ENCODE assay signal across 1 cellular context in the genomic region with DNA sequence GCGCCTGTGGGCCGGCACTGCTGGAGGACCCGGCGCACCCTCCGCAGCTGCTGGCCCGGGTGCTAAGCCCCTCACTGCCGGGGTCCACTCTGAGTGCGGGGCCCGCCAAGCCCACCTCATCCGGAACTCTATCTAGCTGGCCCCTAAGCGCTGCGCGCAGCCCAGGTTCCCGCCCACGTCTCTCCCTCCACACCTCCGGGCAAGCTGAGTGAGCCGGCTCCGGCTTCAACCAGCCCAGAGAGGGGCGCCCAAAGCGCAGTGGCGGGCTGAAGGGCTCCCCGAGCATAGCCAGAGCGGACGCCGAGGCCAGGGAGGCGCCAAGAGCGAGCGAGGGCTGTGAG.
TF ChIP-seq lines count a peak whose summit lies in the region.

No MANE protein-coding gene starts in this region.

TF ChIP-seq in WTC11, 78 proteins besides CTCF, POLR2A, EP300 and RAD21 (continued from another document):
- TF ChIP-seq, protein P1, sequence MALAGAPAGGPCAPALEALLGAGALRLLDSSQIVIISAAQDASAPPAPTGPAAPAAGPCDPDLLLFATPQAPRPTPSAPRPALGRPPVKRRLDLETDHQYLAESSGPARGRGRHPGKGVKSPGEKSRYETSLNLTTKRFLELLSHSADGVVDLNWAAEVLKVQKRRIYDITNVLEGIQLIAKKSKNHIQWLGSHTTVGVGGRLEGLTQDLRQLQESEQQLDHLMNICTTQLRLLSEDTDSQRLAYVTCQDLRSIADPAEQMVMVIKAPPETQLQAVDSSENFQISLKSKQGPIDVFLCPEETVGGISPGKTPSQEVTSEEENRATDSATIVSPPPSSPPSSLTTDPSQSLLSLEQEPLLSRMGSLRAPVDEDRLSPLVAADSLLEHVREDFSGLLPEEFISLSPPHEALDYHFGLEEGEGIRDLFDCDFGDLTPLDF (CRISPR knock-in tag; IDR thresholded peaks at IDR 0.05), result no peak
